ENCODE assay signal across 13 cellular contexts in genomic region chr11:123487157-123487744, GRCh38.
"Had no signal": no experiment of that assay in that cellular context is flagged by ENCODE, and none has a peak within 500 bp of the region (broad histone marks: within the 10 kb centered on the region; RNA-seq: fewer than 3 reads in every experiment).

No MANE protein-coding gene starts in this region.

- H3K9me3 ChIP-seq: sigmoid colon, spleen, tibial artery, vagina had no signal

- H3K4me3 ChIP-seq: coronary artery, lung, sigmoid colon, spleen, tibial artery, vagina had no signal

- H3K36me3 ChIP-seq: sigmoid colon, spleen, tibial artery, vagina had no signal

- H3K4me3 Mint-ChIP-seq: activated naive CD4-positive, alpha-beta T cell treated with anti-CD3 and anti-CD28 coated beads, Interleukin-2, amount 10 ng/mL, durations not matched to agents 7 days and 5 days; T-cell had no signal

- H3K9me3 Mint-ChIP-seq: activated naive CD4-positive, alpha-beta T cell treated with anti-CD3 and anti-CD28 coated beads, Interleukin-2, amount 10 ng/mL, durations not matched to agents 7 days and 5 days; T-cell had no signal

- H3K27ac ChIP-seq: coronary artery, sigmoid colon, spleen, tibial artery, vagina had no signal

- H3K4me1 ChIP-seq: sigmoid colon, tibial artery, vagina had no signal

- H3K27ac Mint-ChIP-seq: activated naive CD4-positive, alpha-beta T cell treated with anti-CD3 and anti-CD28 coated beads, Interleukin-2, amount 10 ng/mL, durations not matched to agents 7 days and 5 days; T-cell had no signal

- DNase-seq: activated naive CD4-positive, alpha-beta T cell treated with anti-CD3 and anti-CD28 coated beads, Interleukin-2, amount 10 ng/mL, durations not matched to agents 7 days and 5 days; effector CD4-positive, alpha-beta T cell; foreskin fibroblast; glutamatergic neuron; midbrain; sigmoid colon; spleen; T-cell; T-helper 9 cell; tibial artery had no signal

- ATAC-seq: T-cell had no signal

- H3K27me3 ChIP-seq: sigmoid colon, vagina had no signal
